Comparison of ENCODE assay signal across 1 cellular context in the genomic region with DNA sequence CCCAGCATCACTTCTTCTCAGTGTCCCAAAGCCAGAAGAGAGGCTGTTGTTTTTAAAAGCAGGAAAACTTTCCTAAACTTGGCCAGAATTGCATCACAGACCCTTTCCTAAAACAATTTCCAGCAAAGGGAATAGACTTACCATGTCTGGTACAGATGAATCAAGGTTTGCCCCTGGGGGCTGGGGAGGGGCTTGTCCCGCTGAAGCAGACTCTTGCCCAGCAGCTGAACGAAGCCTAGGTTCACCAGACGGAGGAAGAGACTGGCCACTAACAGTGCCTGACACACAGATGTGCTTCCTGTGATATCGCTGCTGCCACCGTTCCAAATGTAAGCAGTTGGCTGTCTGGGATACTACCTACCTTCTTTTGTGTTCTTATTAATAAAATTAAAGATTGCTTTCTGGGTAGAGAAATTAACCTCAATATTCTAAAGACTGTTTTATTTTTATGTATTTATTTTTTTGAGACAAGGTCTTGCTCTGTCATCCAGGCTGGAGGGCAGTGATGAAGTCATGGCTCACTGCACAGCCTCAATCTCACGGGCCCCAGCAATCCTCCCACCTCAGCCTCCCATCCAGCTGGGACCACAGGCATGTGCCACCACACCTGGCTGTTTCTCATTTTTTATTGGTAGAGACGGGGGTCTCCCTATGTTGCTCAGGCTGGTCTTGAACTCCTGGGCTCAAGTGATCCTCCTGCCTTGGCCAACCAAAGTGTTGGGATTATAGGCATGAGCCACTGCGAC.
TF ChIP-seq lines count a peak whose summit lies in the region.

No MANE protein-coding gene starts in this region.

TF ChIP-seq in H1, 55 proteins besides CTCF, POLR2A, EP300 and RAD21:
- no peak for TF ChIP-seq GTF2F1 (IDR thresholded peaks at IDR 0.05; ENCODE audit: borderline replicate concordance, low read depth, low read length)
- TF ChIP-seq RXRA (IDR thresholded peaks at IDR 0.05; ENCODE audit: insufficient read depth, low read depth, low read length), result no peak
- TF ChIP-seq EZH2 (IDR thresholded peaks at IDR 0.05; ENCODE audit: low read depth, low read length, severe bottlenecking), result no peak
- TF ChIP-seq NANOG (IDR thresholded peaks at IDR 0.05; ENCODE audit: insufficient read depth, low read depth, low read length, poor library complexity, severe bottlenecking), result no peak
- no peak for TF ChIP-seq BRCA1 (IDR thresholded peaks at IDR 0.05; ENCODE audit: low read depth, low read length)
- TF ChIP-seq BACH1 (IDR thresholded peaks at IDR 0.05; ENCODE audit: low read length), result no peak
- no peak for TF ChIP-seq TBP (IDR thresholded peaks at IDR 0.05; ENCODE audit: low read depth, low read length)
- no peak for TF ChIP-seq CHD1 (IDR thresholded peaks at IDR 0.05; ENCODE audit: low read depth, low read length)
- no peak for TF ChIP-seq CHD2 (IDR thresholded peaks at IDR 0.05; ENCODE audit: low read length)
- no peak for TF ChIP-seq HDAC2 (IDR thresholded peaks at IDR 0.05; ENCODE audit: borderline replicate concordance in 1 of 2, low read depth in 2 of 2, low read length in 2 of 2)
- TF ChIP-seq ATF3 (IDR thresholded peaks at IDR 0.05; ENCODE audit: insufficient read depth, low read depth, low read length), result no peak
- TF ChIP-seq EGR1 (IDR thresholded peaks at IDR 0.05; ENCODE audit: borderline replicate concordance, low read depth, low read length), result no peak
- TF ChIP-seq SP4 (IDR thresholded peaks at IDR 0.05; ENCODE audit: low read length), result no peak
- TF ChIP-seq KDM5A (IDR thresholded peaks at IDR 0.05; ENCODE audit: low read length), result no peak
- TF ChIP-seq CREB1 (IDR thresholded peaks at IDR 0.05), result no peak
- no peak for TF ChIP-seq HDAC6 (IDR thresholded peaks at IDR 0.05; ENCODE audit: low read depth, low read length)
- no peak for TF ChIP-seq SRF (IDR thresholded peaks at IDR 0.05; ENCODE audit: low read depth, low read length)
- TF ChIP-seq CBX8 (IDR thresholded peaks at IDR 0.05; ENCODE audit: borderline replicate concordance, low read depth, low read length), result no peak
- TF ChIP-seq BCL11A (IDR thresholded peaks at IDR 0.05; ENCODE audit: low read depth in 2 of 2, low read length in 2 of 2), result no peak
